In the genomic region with DNA sequence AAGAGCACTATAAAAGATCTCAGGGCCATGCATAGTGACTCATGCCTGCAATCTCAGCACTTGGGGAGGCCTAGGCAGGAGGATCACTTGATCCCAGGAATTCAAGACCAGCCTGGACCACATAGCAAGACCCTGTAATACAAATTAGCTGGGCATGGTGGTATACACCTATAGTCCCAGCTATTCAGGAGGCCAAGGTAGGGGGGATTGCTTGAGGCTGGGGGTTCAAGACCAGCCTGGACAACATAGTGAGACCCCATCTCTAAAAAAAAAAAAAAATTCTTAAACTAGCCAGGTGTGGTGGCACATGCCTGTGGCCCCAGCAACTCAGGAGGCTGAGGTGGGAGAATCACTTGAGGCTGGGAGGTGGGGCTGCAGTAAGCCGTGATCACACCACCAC, we compare ENCODE assay signal across 23 cellular contexts. TPM values are rescaled to one million over a fixed set of nuclear protein-coding genes. Genes with fewer than 3 reads are reported as not detected.
DNase-seq lines count a peak whose midpoint lies in the region; ATAC-seq, FAIRE-seq and TF ChIP-seq lines count a peak whose summit lies in the region.
"Had no signal": no experiment of that assay in that cellular context is flagged by ENCODE, and none has a peak within 500 bp of the region (broad histone marks: within the 10 kb centered on the region; RNA-seq: fewer than 3 reads in every experiment).

No MANE protein-coding gene starts in this region.

- H3K4me1 ChIP-seq in HEK293 (ENCODE audit: control insufficient read depth, insufficient read depth, low read length): no peaks in the 10 kb centered on the region
- H3K4me1 ChIP-seq in K562 (replicated peaks in 1 of 2; ENCODE audit: control insufficient read depth in 2 of 2, insufficient read depth in 2 of 2, low read length in 2 of 2): no peaks in the 10 kb centered on the region; a peak in 1 of 5 replicates
- H3K4me1 ChIP-seq in PC-9 (replicated peaks; ENCODE audit: insufficient read depth): no peaks in the 10 kb centered on the region
- H3K4me1 ChIP-seq: BE2C had no signal

- H3K9me1 ChIP-seq in K562 (ENCODE audit: control insufficient read depth, insufficient read depth, low read length): no peaks in the 10 kb centered on the region

- H3K27me3 ChIP-seq in K562 (ENCODE audit: control insufficient read depth in 2 of 2, insufficient read depth in 2 of 2, low read length in 2 of 2) (no peaks in the 10 kb centered on the region), PC-9 (ENCODE audit: insufficient read depth, low read depth) (no peaks in the 10 kb centered on the region)
- H3K27me3 ChIP-seq: BE2C, BLaER1 had no signal

- no peak overlapping the region for H3K9ac ChIP-seq in K562 (ENCODE audit: insufficient read depth in 1 of 2, low read depth in 2 of 2, low read length in 2 of 2)
- H3K9ac ChIP-seq: BLaER1 had no signal

- H3K36me3 ChIP-seq in HEK293 (ENCODE audit: control insufficient read depth in 2 of 2, insufficient read depth in 1 of 2, low read length in 2 of 2) (peaks cover 0 to 5% of the 10 kb centered on the region in 2 experiments; a peak in 2 of 3 replicates), K562 (ENCODE audit: control insufficient read depth, insufficient read depth, low read length) (peaks cover 11% of the 10 kb centered on the region; the same call in 2 of the 3 replicates), PC-9 (ENCODE audit: low read depth) (no peaks in the 10 kb centered on the region)
- H3K36me3 ChIP-seq: BE2C had no signal

- FAIRE-seq in K562 (lab: Jason Lieb, UNC): no peak
- FAIRE-seq: A204.1, GM12878, GM12892, GM18507 had no signal

- 67% methylated on average over 1 of the region's 1 CpG for WGBS in K562 (ENCODE audit: insufficient coverage, low coverage, missing lambda C conversion rate)

- in situ Hi-C loops in K562 (cut with MboI): no loop called here

- H3K27ac ChIP-seq in HEK293 (ENCODE audit: extremely low read depth, low read depth, low read length): no peak overlapping the region
- no peak overlapping the region for H3K27ac ChIP-seq in K562 (ENCODE audit: extremely low read depth, low read depth, low read length)
- no peak overlapping the region for H3K27ac ChIP-seq in PC-9
- H3K27ac ChIP-seq: BLaER1 had no signal

- no peaks in the 10 kb centered on the region for H3F3A ChIP-seq in PC-9 (ENCODE audit: insufficient read depth, low read depth)

- intact Hi-C loops in K562 (cut with micrococcal nuclease): no loop called here
- intact Hi-C loops in PC-9 (cut with micrococcal nuclease; ENCODE audit: unreplicated experiment): no loop called here

- TF ChIP-seq CTCF in HEK293 (tag by site-specific recombination; IDR thresholded peaks at IDR 0.05) (no peak), K562 (IDR thresholded peaks at IDR 0.05 in 2 of 3, conservative IDR thresholded peaks at IDR 0.05 in 1 of 3; ENCODE audit: insufficient read depth in 2 of 3, low read depth in 1 of 3, low read length in 3 of 3) (no peak), PC-9 (conservative IDR thresholded peaks at IDR 0.05) (no peak)

- H3K9me3 ChIP-seq in HEK293 (ENCODE audit: control insufficient read depth, insufficient read depth, low read depth, low read length): no peaks in the 10 kb centered on the region
- H3K9me3 ChIP-seq in K562 (replicated peaks; ENCODE audit: control insufficient read depth, insufficient read depth, low read depth, low read length): no peaks in the 10 kb centered on the region
- H3K9me3 ChIP-seq in PC-9 (ENCODE audit: insufficient read depth, low read depth): no peaks in the 10 kb centered on the region
- H3K9me3 ChIP-seq: BE2C, BLaER1 had no signal

- H3K79me2 ChIP-seq in K562 (ENCODE audit: control insufficient read depth, insufficient read depth, low read length) (no peaks in the 10 kb centered on the region), PC-9 (ENCODE audit: low read depth) (no peaks in the 10 kb centered on the region)

- H3K4me2 ChIP-seq in K562 (ENCODE audit: insufficient read depth, low read length): no peak overlapping the region
- no peak overlapping the region for H3K4me2 ChIP-seq in PC-9
- H3K4me2 ChIP-seq: BLaER1 had no signal

- H3K9me2 ChIP-seq in PC-9 (ENCODE audit: insufficient read depth): no peaks in the 10 kb centered on the region

- no peak for TF ChIP-seq RAD21 in K562 (CRISPR knock-in tag; conservative IDR thresholded peaks at IDR 0.05 in 1 of 2, IDR thresholded peaks at IDR 0.05 in 1 of 2)

- POLR2A ChIA-PET in HEK293 (lab: Yijun Ruan, JAX) (interaction anchor here (0.6 kb wide), 1 partner anchor 13 kb away, joined by 4 read pairs; no protein-coding TSS in a partner anchor), K562 (lab: Yijun Ruan, JAX) (no interaction called here), PC-9 (lab: Charles Lee; ENCODE audit: unreplicated experiment) (no interaction called here)

- H2AFZ ChIP-seq in K562 (ENCODE audit: low read depth, low read length) (no peak overlapping the region), PC-9 (no peak overlapping the region)

- BruUV-seq in K562 (replicated peaks; lab: Mats Ljungman, UMichigan) (no TSS peak), PC-9 (replicated peaks; lab: Mats Ljungman, UMichigan) (no TSS peak)

- DNase-seq in K562 (ENCODE audit: extremely low read depth in 1 of 4, low spot score in 3 of 4): no peak
- no peak for DNase-seq in NCI-H2107 treated with DMSO at 0.1 percent for 48 hours (lab: John Stamatoyannopoulos, UW; ENCODE audit: unreplicated experiment)
- no peak for DNase-seq in PC-9
- DNase-seq: 8988T; ACHN; BE2C; C1 segment of cervical spinal cord; CD4-positive, alpha-beta memory T cell; CD4-positive, CD25-positive, alpha-beta regulatory T cell; COR-L47; DMS 273 treated with DMSO at 0.1 percent for 48 hours; DMS153; DMS53; DMS79; DND-41; EL; GDM1 had no signal

- no peak for TF ChIP-seq EP300 in K562 (IDR thresholded peaks at IDR 0.05; ENCODE audit: low read length)

- ATAC-seq in K562: no peak
- ATAC-seq: GM12878 had no signal

- H3K4me3 ChIP-seq in HEK293 (ENCODE audit: low read depth, low read length): no peak overlapping the region
- no peak overlapping the region for H3K4me3 ChIP-seq in K562
- no peak overlapping the region for H3K4me3 ChIP-seq in PC-9
- H3K4me3 ChIP-seq: BLaER1, GM12878 had no signal

- no peaks in the 10 kb centered on the region for H4K20me1 ChIP-seq in K562 (replicated peaks; ENCODE audit: control insufficient read depth, insufficient read depth, low read length)
- no peaks in the 10 kb centered on the region for H4K20me1 ChIP-seq in PC-9 (ENCODE audit: insufficient read depth)

- CTCF ChIA-PET in HEK293 (lab: Yijun Ruan, JAX): interaction anchor here (0.6 to 0.7 kb wide), 2 partner anchors 12 to 68 kb away, joined by 3 to 4 read pairs; no protein-coding TSS in a partner anchor
- CTCF ChIA-PET in K562 (lab: Yijun Ruan, JAX; ENCODE audit: low intra/inter-chr PET ratio): interaction anchor here (0.6 kb wide), 1 partner anchor 346 kb away, joined by 3 read pairs; no protein-coding TSS in a partner anchor
- CTCF ChIA-PET in PC-9 (lab: Charles Lee): interaction anchor here (0.7 kb wide), 1 partner anchor 21 kb away, joined by 6 read pairs; no protein-coding TSS in a partner anchor

- no peak for TF ChIP-seq POLR2A in K562 (conservative IDR thresholded peaks at IDR 0.05)

RNA-seq across cellular contexts. Expression of a gene that starts 15.8 kb away (rescaled TPM):
- 44.2 and 67.1 TPM in 2 replicates for total RNA-seq in K562 (2011; cell fraction: chromatin; rRNA removed; ENCODE audit: low replicate concordance)
- total RNA-seq in K562 (2011; cell fraction: nucleolus; rRNA removed): 24.7 and 30.0 TPM in 2 replicates
- 32.7 and 33.7 TPM in 2 replicates for total RNA-seq in K562 (2011; cell fraction: nucleoplasm; rRNA removed)
- 43.2 and 60.0 TPM in 2 replicates for total RNA-seq in K562 (2014; rRNA removed)
- 57.2 and 59.2 TPM in 2 replicates for total RNA-seq in K562 (2014; rRNA removed; fragmentation: Illumina TruSeq; extraction: Trizol)
- total RNA-seq in K562 (2015; rRNA removed; fragmentation: Illumina TruSeq; extraction: Trizol): 44.8 and 54.9 TPM in 2 replicates
- 44.3 and 50.0 TPM in 2 replicates for total RNA-seq in K562 (2021)
- polyA plus RNA-seq in K562 (2011; rRNA removed): 56.6 and 97.2 TPM in 2 replicates
- polyA plus RNA-seq in K562 (2011; cell fraction: cytosol; rRNA removed): 86.0 and 101 TPM in 2 replicates
- 42.8 and 52.4 TPM in 2 replicates for polyA plus RNA-seq in K562 (2011; cell fraction: nucleus; rRNA removed)
- 57.5 and 77.9 TPM in 2 replicates for polyA plus RNA-seq in K562 (2012)
- polyA plus RNA-seq in K562 (2014; fragmentation: Illumina TruSeq; extraction: Trizol): 72.2 and 82.7 TPM in 2 replicates
- 10 to 100 TPM; 36.5 to 49.7 TPM for polyA plus RNA-seq in K562 (2014; fragmentation: Nextera tagmentation; extraction: Ambion mirVana)
- polyA plus RNA-seq in K562 (2014; rRNA removed): 49.9 and 67.4 TPM in 2 replicates
- polyA minus RNA-seq in K562 (2011; rRNA and poly(A)+ RNA removed): 34.7 and 51.8 TPM in 2 replicates
- 15.0 and 17.0 TPM in 2 replicates for polyA minus RNA-seq in K562 (2011; cell fraction: cytosol; rRNA and poly(A)+ RNA removed)
- 10.6 and 12.0 TPM in 2 replicates for polyA minus RNA-seq in K562 (2011; cell fraction: nucleus; rRNA and poly(A)+ RNA removed)
- total RNA-seq in PC-9 (2021): 77.7 and 98.2 TPM in 2 replicates

RNA-seq across cellular contexts. Expression of a gene that starts 15.9 kb away (rescaled TPM):
- 150 and 286 TPM in 2 replicates for total RNA-seq in K562 (2011; cell fraction: chromatin; rRNA removed; ENCODE audit: low replicate concordance)
- 194 and 214 TPM in 2 replicates for total RNA-seq in K562 (2011; cell fraction: nucleolus; rRNA removed)
- total RNA-seq in K562 (2011; cell fraction: nucleoplasm; rRNA removed): 176 and 210 TPM in 2 replicates
- total RNA-seq in K562 (2014; rRNA removed): 300 and 442 TPM in 2 replicates
- total RNA-seq in K562 (2014; rRNA removed; fragmentation: Illumina TruSeq; extraction: Trizol): 153 and 164 TPM in 2 replicates
- 216 and 230 TPM in 2 replicates for total RNA-seq in K562 (2015; rRNA removed; fragmentation: Illumina TruSeq; extraction: Trizol)
- total RNA-seq in K562 (2021): 671 and 701 TPM in 2 replicates
- 106 and 358 TPM in 2 replicates for polyA plus RNA-seq in K562 (2011; rRNA removed)
- polyA plus RNA-seq in K562 (2011; cell fraction: cytosol; rRNA removed): 156 and 243 TPM in 2 replicates
- 190 and 250 TPM in 2 replicates for polyA plus RNA-seq in K562 (2011; cell fraction: nucleus; rRNA removed)
- polyA plus RNA-seq in K562 (2012): 435 and 724 TPM in 2 replicates
- polyA plus RNA-seq in K562 (2014; fragmentation: Illumina TruSeq; extraction: Trizol): 509 and 570 TPM in 2 replicates
- polyA plus RNA-seq in K562 (2014; fragmentation: Nextera tagmentation; extraction: Ambion mirVana): 100 to 1,000 TPM; 242 to 411 TPM
- 211 and 216 TPM in 2 replicates for polyA plus RNA-seq in K562 (2014; rRNA removed)
- polyA minus RNA-seq in K562 (2011; rRNA and poly(A)+ RNA removed): 101 and 153 TPM in 2 replicates
- 389 and 497 TPM in 2 replicates for polyA minus RNA-seq in K562 (2011; cell fraction: cytosol; rRNA and poly(A)+ RNA removed)
- polyA minus RNA-seq in K562 (2011; cell fraction: nucleus; rRNA and poly(A)+ RNA removed): 67.3 and 93.9 TPM in 2 replicates
- total RNA-seq in PC-9 (2021): 319 and 328 TPM in 2 replicates

RNA-seq across cellular contexts. Expression of a gene that starts 37.6 kb away (rescaled TPM):
- 42.3 and 121 TPM in 2 replicates for total RNA-seq in K562 (2011; cell fraction: chromatin; rRNA removed; ENCODE audit: low replicate concordance)
- total RNA-seq in K562 (2011; cell fraction: nucleolus; rRNA removed): 148 and 154 TPM in 2 replicates
- total RNA-seq in K562 (2011; cell fraction: nucleoplasm; rRNA removed): 96.3 and 113 TPM in 2 replicates
- total RNA-seq in K562 (2014; rRNA removed) (22.4 and 22.9 TPM in 2 replicates), K562 (2014; rRNA removed; fragmentation: Illumina TruSeq; extraction: Trizol) (19.5 and 19.6 TPM in 2 replicates), K562 (2015; rRNA removed; fragmentation: Illumina TruSeq; extraction: Trizol) (13.6 and 17.4 TPM in 2 replicates), K562 (2021) (33.8 and 36.4 TPM in 2 replicates), PC-9 (2021) (26.9 and 27.0 TPM in 2 replicates)
- polyA plus RNA-seq in K562 (2011; rRNA removed) (90.2 and 90.5 TPM in 2 replicates), K562 (2014; fragmentation: Illumina TruSeq; extraction: Trizol) (32.1 and 39.5 TPM in 2 replicates), K562 (2014; fragmentation: Nextera tagmentation; extraction: Ambion mirVana) (1 to 10 TPM; 2.3 to 8.3 TPM), K562 (2014; rRNA removed) (33.5 and 43.5 TPM in 2 replicates)
- 62.7 and 83.5 TPM in 2 replicates for polyA plus RNA-seq in K562 (2011; cell fraction: cytosol; rRNA removed)
- 144 and 164 TPM in 2 replicates for polyA plus RNA-seq in K562 (2011; cell fraction: nucleus; rRNA removed)
- 29.1 and 72.7 TPM in 2 replicates for polyA plus RNA-seq in K562 (2012)
- polyA minus RNA-seq in K562 (2011; rRNA and poly(A)+ RNA removed): 60.9 and 82.0 TPM in 2 replicates
- 20.2 and 33.1 TPM in 2 replicates for polyA minus RNA-seq in K562 (2011; cell fraction: cytosol; rRNA and poly(A)+ RNA removed)
- 16.0 and 22.0 TPM in 2 replicates for polyA minus RNA-seq in K562 (2011; cell fraction: nucleus; rRNA and poly(A)+ RNA removed)
